8 cellular contexts compared by ENCODE assay signal in genomic region chr15:69414702-69415161, GRCh38. TPM values are rescaled to one million over a fixed set of nuclear protein-coding genes. Genes with fewer than 3 reads are reported as not detected.
A peak's percentile ranks its signal among the peaks of the same experiment; 100 is the strongest.
DNase-seq lines count a peak whose midpoint lies in the region; ATAC-seq, FAIRE-seq and TF ChIP-seq lines count a peak whose summit lies in the region.

No MANE protein-coding gene starts in this region.

- H3K79me2 ChIP-seq in OCI-LY7 (ENCODE audit: insufficient read depth, low read depth, low read length), result peaks cover 39% of the 10 kb centered on the region

- peak overlapping the region; percentile 98 for H3K4me2 ChIP-seq in OCI-LY7 (ENCODE audit: low read length)

- intact Hi-C loops in OCI-LY7 (cut with micrococcal nuclease; ENCODE audit: unreplicated experiment), result loop anchor here (1.0 to 5.0 kb wide), 2 partner anchors 38 to 252 kb away; partner anchors contain the start of genes GLCE and RPLP1

- H3K4me3 ChIP-seq in BE2C (ENCODE audit: low read depth, low read length), result peak overlapping the region; percentile 85
- H3K4me3 ChIP-seq in OCI-LY7 (ENCODE audit: low read depth, low read length, poor library complexity, severe bottlenecking), result peak overlapping the region; percentile 99

- FAIRE-seq in GM18507 (lab: Jason Lieb, UNC), result peak; percentile 36

- no peak for TF ChIP-seq CTCF in BE2C (IDR thresholded peaks at IDR 0.05; ENCODE audit: low read depth, low read length)
- no peak for TF ChIP-seq CTCF in OCI-LY7 (conservative IDR thresholded peaks at IDR 0.05; ENCODE audit: low read length)
- TF ChIP-seq CTCF in brain (conservative IDR thresholded peaks at IDR 0.05), result no peak

- peak overlapping the region; percentile 64 for H3K27ac ChIP-seq in OCI-LY7 (ENCODE audit: low read depth, low read length, poor library complexity, severe bottlenecking)

- H3K9me3 ChIP-seq in BE2C (no peaks in the 10 kb centered on the region), OCI-LY7 (ENCODE audit: low read length) (no peaks in the 10 kb centered on the region)

- CTCF ChIA-PET in OCI-LY7 (lab: Charles Lee; ENCODE audit: unreplicated experiment), result no interaction called here

- DNase-seq in BE2C (peak; percentile 48), GM18507 (ENCODE audit: extremely low spot score, insufficient read length, low read depth) (no peak), OCI-LY7 (ENCODE audit: low spot score) (peak; percentile 41), islet precursor cell (peak; percentile 86), SHP77 treated with DMSO at 0.1 percent for 48 hours (lab: John Stamatoyannopoulos, UW) (no peak)
- peak; percentile 14 to 66 for DNase-seq in stimulated activated effector memory CD8-positive, alpha-beta T cell treated with anti-CD3 and anti-CD28 coated beads, Interleukin-12 subunit alpha, Interleukin-12 subunit beta, amount 100 ng/mL, for 72 hours (ENCODE audit: low spot score in 2 of 2)

- POLR2A ChIA-PET in OCI-LY7 (lab: Charles Lee), result interaction anchor here (0.7 to 8.6 kb wide), 2 partner anchors 11 to 37 kb away, joined by 3 to 39 read pairs; partner anchors contain the start of gene RPLP1

- peaks cover 9% of the 10 kb centered on the region for H3K27me3 Mint-ChIP-seq in brain

- peaks cover 7% of the 10 kb centered on the region for H3K36me3 Mint-ChIP-seq in brain
- peaks cover 18% of the 10 kb centered on the region for H3K36me3 Mint-ChIP-seq in stimulated activated effector memory CD8-positive, alpha-beta T cell treated with anti-CD3 and anti-CD28 coated beads, Interleukin-12 subunit alpha, Interleukin-12 subunit beta, amount 100 ng/mL, for 72 hours

- ATAC-seq in HG03025 (IDR thresholded peaks at IDR 0.05; ENCODE audit: low FRiP score, unreplicated experiment), result peak; percentile 26
- peak; percentile 44 for ATAC-seq in stimulated activated effector memory CD8-positive, alpha-beta T cell treated with anti-CD3 and anti-CD28 coated beads, Interleukin-12 subunit alpha, Interleukin-12 subunit beta, amount 100 ng/mL, for 72 hours

- H3K4me1 Mint-ChIP-seq in brain, result peaks cover 39% of the 10 kb centered on the region
- H3K4me1 Mint-ChIP-seq in stimulated activated effector memory CD8-positive, alpha-beta T cell treated with anti-CD3 and anti-CD28 coated beads, Interleukin-12 subunit alpha, Interleukin-12 subunit beta, amount 100 ng/mL, for 72 hours, result peaks cover 7% of the 10 kb centered on the region

- H2AFZ ChIP-seq in OCI-LY7 (ENCODE audit: low read length), result peak overlapping the region; percentile 58

- H4K20me1 ChIP-seq in OCI-LY7 (ENCODE audit: insufficient read depth, low read length), result peaks cover 21% of the 10 kb centered on the region; the same call in 1 of the 2 replicates

- H3K27ac Mint-ChIP-seq in brain, result peak overlapping the region in 4 of 5 experiments; percentile 57 to 79 (median 68)
- no peak overlapping the region for H3K27ac Mint-ChIP-seq in stimulated activated effector memory CD8-positive, alpha-beta T cell treated with anti-CD3 and anti-CD28 coated beads, Interleukin-12 subunit alpha, Interleukin-12 subunit beta, amount 100 ng/mL, for 72 hours

- H3K36me3 ChIP-seq in BE2C (peaks cover 17% of the 10 kb centered on the region), OCI-LY7 (ENCODE audit: insufficient read depth, low read length) (peaks cover 35% of the 10 kb centered on the region)

- no peaks in the 10 kb centered on the region for H3K9me3 Mint-ChIP-seq in brain
- no peaks in the 10 kb centered on the region for H3K9me3 Mint-ChIP-seq in stimulated activated effector memory CD8-positive, alpha-beta T cell treated with anti-CD3 and anti-CD28 coated beads, Interleukin-12 subunit alpha, Interleukin-12 subunit beta, amount 100 ng/mL, for 72 hours

- no TSS peak for BruUV-seq in OCI-LY7 (replicated peaks; lab: Mats Ljungman, UMichigan)

- H3K4me1 ChIP-seq in BE2C (no peaks in the 10 kb centered on the region), OCI-LY7 (ENCODE audit: insufficient read depth, low read length, poor library complexity, severe bottlenecking) (peaks cover 12% of the 10 kb centered on the region)

- no peaks in the 10 kb centered on the region for H3K27me3 ChIP-seq in BE2C

- peak overlapping the region; percentile 90 to 97 (median 91) for H3K4me3 Mint-ChIP-seq in brain
- peak overlapping the region; percentile 78 for H3K4me3 Mint-ChIP-seq in stimulated activated effector memory CD8-positive, alpha-beta T cell treated with anti-CD3 and anti-CD28 coated beads, Interleukin-12 subunit alpha, Interleukin-12 subunit beta, amount 100 ng/mL, for 72 hours

- no peaks in the 10 kb centered on the region for H3K9me2 ChIP-seq in OCI-LY7 (ENCODE audit: insufficient read depth, low read length)

RNA-seq across cellular contexts. Expression of gene KIF23, which starts 0.6 kb away (rescaled TPM):
- 7.3 TPM for polyA plus RNA-seq in BE2C (2012; ENCODE audit: insufficient read depth, insufficient read length, low read depth)
- 54.0 and 66.1 TPM in 2 replicates for total RNA-seq in OCI-LY7 (2014; rRNA removed; shearing (Covaris generic))
- total RNA-seq in OCI-LY7 (2022), result 61.6 and 76.5 TPM in 2 replicates
- polyA plus RNA-seq in brain (ENCODE audit: insufficient read depth, low read depth, low replicate concordance), result 10.9 TPM

RNA-seq across cellular contexts. Expression of gene RPLP1, which starts 37.9 kb away (rescaled TPM):
- 3,656 TPM for polyA plus RNA-seq in BE2C (2012; ENCODE audit: insufficient read depth, insufficient read length, low read depth)
- 469 and 889 TPM in 2 replicates for total RNA-seq in OCI-LY7 (2014; rRNA removed; shearing (Covaris generic))
- total RNA-seq in OCI-LY7 (2022), result 2,251 and 2,407 TPM in 2 replicates
- 2,442 TPM for polyA plus RNA-seq in brain (ENCODE audit: insufficient read depth, low read depth, low replicate concordance)

Comparison
In these comparisons a context has a peak if more than half of its experiments do, and no peak if none do; other contexts are left out.
1. DNase-seq: peak in BE2C (single experiment), OCI-LY7 (single experiment), islet precursor cell (single experiment) and stimulated activated effector memory CD8-positive, alpha-beta T cell treated with anti-CD3 and anti-CD28 coated beads, Interleukin-12 subunit alpha, Interleukin-12 subunit beta, amount 100 ng/mL, for 72 hours (2 of 2); none in GM18507 (single experiment) and SHP77 treated with DMSO at 0.1 percent for 48 hours (single experiment).